Comparison of ENCODE assay signal across 1 cellular context in genomic region chr12:110468212-110469048, GRCh38.
A peak's percentile ranks its signal among the peaks of the same experiment; 100 is the strongest.
TF ChIP-seq lines count a peak whose summit lies in the region.

Gene FAM216A (plus strand): TSS chr12:110468845. CDS start chr12:110468876, 31 bp downstream.
Gene GPN3 (minus strand): TSS chr12:110468257. CDS start chr12:110468203, 54 bp downstream.

TF ChIP-seq in HepG2, 621 proteins besides CTCF, POLR2A, EP300 and RAD21 (continued from another document and continues in another):
- TF ChIP-seq ATF2 (CRISPR knock-in tag; IDR thresholded peaks at IDR 0.05), result peak; percentile 23
- TF ChIP-seq ZNF367 (CRISPR knock-in tag; IDR thresholded peaks at IDR 0.05; ENCODE audit: borderline replicate concordance), result 0 out of 2 replicates have a peak, but pooled peaks have one; percentile 54
- peak; percentile 57; the same call in 1 of the 2 replicates for TF ChIP-seq NKX3-1 (CRISPR knock-in tag; IDR thresholded peaks at IDR 0.05)
- no peak for TF ChIP-seq ZNF770 (CRISPR knock-in tag; IDR thresholded peaks at IDR 0.05)
- peak; percentile 86 for TF ChIP-seq HDAC1 (CRISPR knock-in tag; IDR thresholded peaks at IDR 0.05)
- no peak for TF ChIP-seq ZNF496 (CRISPR knock-in tag; IDR thresholded peaks at IDR 0.05; ENCODE audit: insufficient replicate concordance)
- no peak for TF ChIP-seq ZNF296 (CRISPR knock-in tag; conservative IDR thresholded peaks at IDR 0.05)
- peak; percentile 46; the same call in 1 of the 2 replicates for TF ChIP-seq ZNF607 (CRISPR knock-in tag; IDR thresholded peaks at IDR 0.05; ENCODE audit: borderline replicate concordance)
- no peak for TF ChIP-seq HNF1A (IDR thresholded peaks at IDR 0.05; ENCODE audit: low read depth)
- peak; percentile 66; the same call in 1 of the 2 replicates for TF ChIP-seq HNF1A (CRISPR knock-in tag; IDR thresholded peaks at IDR 0.05; ENCODE audit: borderline replicate concordance)
- peak; percentile 72; the same call in 1 of the 2 replicates for TF ChIP-seq YEATS4 (CRISPR knock-in tag; IDR thresholded peaks at IDR 0.05; ENCODE audit: borderline replicate concordance)
- TF ChIP-seq TRAFD1 (CRISPR knock-in tag; IDR thresholded peaks at IDR 0.05; ENCODE audit: borderline replicate concordance), result peak; percentile 82; the same call in 1 of the 2 replicates
- peak; percentile 65; the same call in 1 of the 2 replicates for TF ChIP-seq ZNF816 (CRISPR knock-in tag; IDR thresholded peaks at IDR 0.05; ENCODE audit: borderline replicate concordance)
- no peak for TF ChIP-seq TMF1 (CRISPR knock-in tag; IDR thresholded peaks at IDR 0.05; ENCODE audit: low read depth)
- TF ChIP-seq JDP2 (CRISPR knock-in tag; IDR thresholded peaks at IDR 0.05; ENCODE audit: borderline replicate concordance), result no peak
- TF ChIP-seq ZNF550 (CRISPR knock-in tag; IDR thresholded peaks at IDR 0.05; ENCODE audit: borderline replicate concordance), result no peak
- peak; percentile 82 for TF ChIP-seq MNT (IDR thresholded peaks at IDR 0.05)
- TF ChIP-seq STAG1 (CRISPR knock-in tag; IDR thresholded peaks at IDR 0.05), result no peak
- no peak for TF ChIP-seq NONO (IDR thresholded peaks at IDR 0.05)
- peak; percentile 57 for TF ChIP-seq NONO (CRISPR knock-in tag; conservative IDR thresholded peaks at IDR 0.05)
- TF ChIP-seq MXI1 (IDR thresholded peaks at IDR 0.05; ENCODE audit: borderline replicate concordance, low read depth, low read length), result peak; percentile 96
- TF ChIP-seq ZNF577 (CRISPR knock-in tag; IDR thresholded peaks at IDR 0.05; ENCODE audit: borderline replicate concordance, low read depth), result no peak
- no peak for TF ChIP-seq TSC22D2 (CRISPR knock-in tag; IDR thresholded peaks at IDR 0.05; ENCODE audit: borderline replicate concordance)
- TF ChIP-seq KLF12 (CRISPR knock-in tag; IDR thresholded peaks at IDR 0.05; ENCODE audit: borderline replicate concordance), result peak; percentile 44; the same call in 1 of the 2 replicates
- TF ChIP-seq ZBTB39 (CRISPR knock-in tag; IDR thresholded peaks at IDR 0.05), result peak; percentile 96; the same call in 1 of the 2 replicates
- TF ChIP-seq DZIP1 (CRISPR knock-in tag; IDR thresholded peaks at IDR 0.05), result no peak; the same call in 1 of the 2 replicates
- TF ChIP-seq NFYC (CRISPR knock-in tag; IDR thresholded peaks at IDR 0.05), result peak; percentile 89
- peak; percentile 33; the same call in 1 of the 2 replicates for TF ChIP-seq SRY (CRISPR knock-in tag; IDR thresholded peaks at IDR 0.05)
- TF ChIP-seq TFAP4 (IDR thresholded peaks at IDR 0.05; ENCODE audit: borderline replicate concordance, low read depth), result peak; percentile 72; the same call in 1 of the 2 replicates
- peak in 1 of 2 experiments; percentile 16; a peak in 2 of 4 replicates for TF ChIP-seq ATF4 (CRISPR knock-in tag; IDR thresholded peaks at IDR 0.05)
- no peak for TF ChIP-seq FOXP1 (IDR thresholded peaks at IDR 0.05)
- TF ChIP-seq FOXP1 (CRISPR knock-in tag; IDR thresholded peaks at IDR 0.05), result no peak; the same call in 1 of the 2 replicates
- TF ChIP-seq GABPB1 (CRISPR knock-in tag; IDR thresholded peaks at IDR 0.05), result peak; percentile 65
- peak in 1 of 2 experiments; percentile 85; a peak in 2 of 4 replicates for TF ChIP-seq KLF16 (CRISPR knock-in tag; IDR thresholded peaks at IDR 0.05)
- TF ChIP-seq NFKB2 (CRISPR knock-in tag; IDR thresholded peaks at IDR 0.05; ENCODE audit: borderline replicate concordance), result peak; percentile 28; the same call in 1 of the 2 replicates
- 0 out of 2 replicates have a peak, but pooled peaks have one; percentile 15 for TF ChIP-seq GPN1 (CRISPR knock-in tag; IDR thresholded peaks at IDR 0.05; ENCODE audit: borderline replicate concordance)
- TF ChIP-seq ARID2 (CRISPR knock-in tag; IDR thresholded peaks at IDR 0.05; ENCODE audit: borderline replicate concordance), result peak; percentile 80; the same call in 1 of the 2 replicates
- peak; percentile 92 for TF ChIP-seq TEAD3 (CRISPR knock-in tag; optimal IDR thresholded peaks at IDR 0.05; ENCODE audit: borderline replicate concordance)
- peak; percentile 54; the same call in 1 of the 2 replicates for TF ChIP-seq FOXA3 (CRISPR knock-in tag; IDR thresholded peaks at IDR 0.05)
- peak; percentile 11; the same call in 1 of the 2 replicates for TF ChIP-seq HOXA5 (CRISPR knock-in tag; IDR thresholded peaks at IDR 0.05)
- TF ChIP-seq ZNF850 (CRISPR knock-in tag; conservative IDR thresholded peaks at IDR 0.05), result peak; percentile 82; the same call in 1 of the 2 replicates
- no peak; the same call in 1 of the 2 replicates for TF ChIP-seq EEA1 (CRISPR knock-in tag; IDR thresholded peaks at IDR 0.05; ENCODE audit: borderline replicate concordance)
- TF ChIP-seq ZNF674 (CRISPR knock-in tag; IDR thresholded peaks at IDR 0.05; ENCODE audit: low read depth), result peak; percentile 50; the same call in 1 of the 2 replicates
- TF ChIP-seq SMAD9 (CRISPR knock-in tag; IDR thresholded peaks at IDR 0.05), result peak; percentile 19; the same call in 1 of the 2 replicates
- no peak for TF ChIP-seq ZNF83 (CRISPR knock-in tag; IDR thresholded peaks at IDR 0.05; ENCODE audit: borderline replicate concordance)
- peak; percentile 71; the same call in 1 of the 2 replicates for TF ChIP-seq CHCHD3 (CRISPR knock-in tag; IDR thresholded peaks at IDR 0.05)
